8 cellular contexts compared by ENCODE assay signal in genomic region chr1:179295356-179295755, GRCh38. TPM values are rescaled to one million over a fixed set of nuclear protein-coding genes. Genes with fewer than 3 reads are reported as not detected.
DNase-seq lines count a peak whose midpoint lies in the region; ATAC-seq and TF ChIP-seq lines count a peak whose summit lies in the region.

No MANE protein-coding gene starts in this region.

- peaks cover 29% of the 10 kb centered on the region for H3K27me3 ChIP-seq in NT2/D1 (ENCODE audit: insufficient read depth, insufficient read length)
- H3K27me3 ChIP-seq in dorsolateral prefrontal cortex, result no peaks in the 10 kb centered on the region
- no peaks in the 10 kb centered on the region for H3K27me3 ChIP-seq in neural progenitor cell

- H2AFZ ChIP-seq in neural progenitor cell (replicated peaks), result no peak overlapping the region

- CTCF ChIA-PET in Calu3 (lab: Charles Lee), result interaction anchor here (0.7 to 1.8 kb wide), 3 partner anchors 59 to 341 kb away, joined by 3 to 5 read pairs (median 3); partner anchors contain the start of gene AXDND1

- H3K9me3 ChIP-seq in NT2/D1 (ENCODE audit: insufficient read depth, low read length) (no peaks in the 10 kb centered on the region), neural progenitor cell (ENCODE audit: low read depth) (no peaks in the 10 kb centered on the region)

- DNase-seq in Calu3, result peak; percentile 32
- DNase-seq in NT2/D1 (ENCODE audit: low read depth, low spot score), result no peak
- no peak for DNase-seq in dorsolateral prefrontal cortex
- DNase-seq in neural progenitor cell (ENCODE audit: low spot score), result no peak
- DNase-seq in superior temporal gyrus (ENCODE audit: extremely low spot score), result no peak

- H3F3A ChIP-seq in neural progenitor cell (ENCODE audit: low read depth), result peaks cover 23% of the 10 kb centered on the region

- H3K4me1 Mint-ChIP-seq in Calu3 (ENCODE audit: low read depth, unreplicated experiment) (peaks cover 51% of the 10 kb centered on the region), neural progenitor cell (peaks cover 15% of the 10 kb centered on the region)

- ATAC-seq in GM21529 (IDR thresholded peaks at IDR 0.05; ENCODE audit: unreplicated experiment) (no peak), HG02884 (IDR thresholded peaks at IDR 0.05; ENCODE audit: unreplicated experiment) (no peak), HG02973 (IDR thresholded peaks at IDR 0.05; ENCODE audit: unreplicated experiment) (no peak)

- H3K36me3 Mint-ChIP-seq in Calu3 (ENCODE audit: insufficient read depth, unreplicated experiment) (peaks cover 44% of the 10 kb centered on the region), neural progenitor cell (peaks cover 2% of the 10 kb centered on the region)

- H3K27ac Mint-ChIP-seq in Calu3 (ENCODE audit: unreplicated experiment) (peak overlapping the region; percentile 93), neural progenitor cell (no peak overlapping the region)

- H3K4me1 ChIP-seq in NT2/D1 (ENCODE audit: insufficient read depth, insufficient read length) (peaks cover 3% of the 10 kb centered on the region), neural progenitor cell (peaks cover 5% of the 10 kb centered on the region)

- no peaks in the 10 kb centered on the region for H3K27me3 Mint-ChIP-seq in Calu3 (ENCODE audit: unreplicated experiment)
- H3K27me3 Mint-ChIP-seq in neural progenitor cell (ENCODE audit: insufficient read depth, low read depth), result peaks cover 4% of the 10 kb centered on the region

- no peaks in the 10 kb centered on the region for H3K9me3 Mint-ChIP-seq in Calu3 (ENCODE audit: low read depth, unreplicated experiment)
- no peaks in the 10 kb centered on the region for H3K9me3 Mint-ChIP-seq in neural progenitor cell

- peaks cover 38% of the 10 kb centered on the region for H3K79me2 ChIP-seq in neural progenitor cell (ENCODE audit: low read depth)

- peak overlapping the region; percentile 46 for H3K9ac ChIP-seq in NT2/D1 (ENCODE audit: insufficient read length, low read depth)
- H3K9ac ChIP-seq in neural progenitor cell, result no peak overlapping the region

- H3K36me3 ChIP-seq in NT2/D1 (ENCODE audit: insufficient read depth, insufficient read length, low read length) (peaks cover 3% of the 10 kb centered on the region), neural progenitor cell (no peaks in the 10 kb centered on the region)

- intact Hi-C loops in Calu3 (cut with micrococcal nuclease; ENCODE audit: unreplicated experiment), result loop anchor here (5.0 kb wide), 1 partner anchor 37 kb away; no protein-coding TSS in a partner anchor
- intact Hi-C loops in dorsolateral prefrontal cortex (cut with DNase I), result loop anchor here (2.0 to 10.0 kb wide), 5 partner anchors 69 to 271 kb away; partner anchors contain the start of genes FAM20B (in 2 of the 2), TOR3A (in 2 of the 2) and AXDND1 (in 1 of the 2)

- BruUV-seq in Calu3 (replicated peaks; lab: Mats Ljungman, UMichigan), result no TSS peak

- H4K20me1 ChIP-seq in neural progenitor cell (ENCODE audit: low read depth), result no peaks in the 10 kb centered on the region

- H3K4me3 Mint-ChIP-seq in Calu3 (ENCODE audit: low read depth, unreplicated experiment), result peak overlapping the region; percentile 99
- H3K4me3 Mint-ChIP-seq in neural progenitor cell, result peak overlapping the region; percentile 89

- H3K4me2 ChIP-seq in neural progenitor cell, result peak overlapping the region; percentile 40

- H3K4me3 ChIP-seq in NT2/D1 (ENCODE audit: insufficient read length, low read depth) (peak overlapping the region; percentile 3), dorsolateral prefrontal cortex (peak overlapping the region in 38 of 59 donors; percentile 4 to 96 (median 85)), neural progenitor cell (no peak overlapping the region)

- H3K27ac ChIP-seq in dorsolateral prefrontal cortex (peak overlapping the region in 18 of 59 donors; percentile 2 to 91 (median 84)), neural progenitor cell (no peak overlapping the region)

- no peak for TF ChIP-seq CTCF in Calu3 (IDR thresholded peaks at IDR 0.05; ENCODE audit: unreplicated experiment)
- TF ChIP-seq CTCF in dorsolateral prefrontal cortex (IDR thresholded peaks at IDR 0.05 in 54 of 56, conservative IDR thresholded peaks at IDR 0.05 in 2 of 56; ENCODE audit: low read depth in 1 of 56, partially characterized antibody in 56 of 56), result no peak
- no peak for TF ChIP-seq CTCF in neural progenitor cell (IDR thresholded peaks at IDR 0.05)

RNA-seq across cellular contexts. Expression of gene SOAT1, which starts 1.8 kb away (rescaled TPM):
- total RNA-seq in Calu3 (2022) (134 and 190 TPM in 2 replicates), dorsolateral prefrontal cortex (10 to 100 TPM; 10.1 to 31.3 (median 18.6) TPM), neural progenitor cell (ENCODE audit: low replicate concordance) (9.0 and 15.3 TPM in 2 replicates)
